In the genomic region with DNA sequence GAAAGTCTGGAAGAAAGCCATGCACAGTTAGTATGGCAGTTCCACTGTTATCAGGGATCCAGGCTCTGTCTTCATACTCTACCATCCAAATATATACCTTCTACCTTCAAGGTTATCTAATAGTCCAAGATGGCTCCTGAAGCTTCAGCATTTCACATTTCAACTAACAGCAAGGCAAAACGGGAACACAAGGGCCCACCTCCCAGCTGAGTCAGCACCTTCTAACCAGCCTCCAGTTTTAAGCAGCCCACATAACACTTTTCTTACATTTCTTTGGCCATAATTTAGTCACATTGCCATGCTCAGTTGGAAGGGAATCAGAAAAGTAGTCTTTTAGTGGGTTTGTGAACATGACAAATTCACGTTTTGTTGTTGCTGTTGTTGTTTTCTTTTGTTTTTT, we compare ENCODE assay signal across 30 cellular contexts.
"Had no signal": no experiment of that assay in that cellular context is flagged by ENCODE, and none has a peak within 500 bp of the region (broad histone marks: within the 10 kb centered on the region; RNA-seq: fewer than 3 reads in every experiment).

No MANE protein-coding gene starts in this region.

- H3K9me3 ChIP-seq: esophagus muscularis mucosa, gastroesophageal sphincter, heart right ventricle had no signal

- H3K4me3 ChIP-seq: coronary artery, esophagus muscularis mucosa, gastroesophageal sphincter, heart right ventricle had no signal

- DNase-seq: activated B cell treated with CpG ODN at 0.5 μM for 24 hours; activated CD4-positive, alpha-beta T cell treated with anti-CD3 and anti-CD28 coated beads for 48 hours; activated CD4-positive, alpha-beta T cell treated with anti-CD3 and anti-CD28 coated beads, Interleukin-2, amount 50 U/mL, for 1 hour; activated CD4-positive, alpha-beta T cell treated with anti-CD3 and anti-CD28 coated beads, Interleukin-2, amount 50 U/mL, for 48 hours; activated CD8-positive, alpha-beta memory T cell treated with anti-CD3 and anti-CD28 coated beads for 24 hours; activated CD8-positive, alpha-beta T cell treated with anti-CD3 and anti-CD28 coated beads for 36 hours; activated effector memory CD4-positive, alpha-beta T cell treated with Interleukin-2 at 50 U/mL for 16 hours; activated gamma-delta T cell treated with Interleukin-2 at 50 U/mL for 16 hours; activated naive CD4-positive, alpha-beta T cell treated with anti-CD3 and anti-CD28 coated beads, Interleukin-2, amount 50 U/mL, for 16 hours; activated naive CD4-positive, alpha-beta T cell treated with Interleukin-2 at 50 U/mL for 16 hours; activated T-cell treated with anti-CD3 and anti-CD28 coated beads, Interleukin-2, amount 50 U/mL, for 4 hours; amniotic stem cell; anterior cingulate cortex; brain microvascular endothelial cell; dermis blood vessel endothelial cell; effector CD4-positive, alpha-beta T cell; effector memory CD8-positive, alpha-beta T cell; erythroblast; foreskin melanocyte; heart right ventricle; T-helper 2 cell; WERI-Rb-1 had no signal

- H3K4me1 ChIP-seq: esophagus muscularis mucosa, gastroesophageal sphincter, heart right ventricle had no signal

- ATAC-seq: activated CD4-positive, CD25-positive, alpha-beta regulatory T cell treated with anti-CD3 and anti-CD28 coated beads, Interleukin-2, amount 50 U/mL, for 24 hours; activated CD8-positive, alpha-beta T cell treated with anti-CD3 and anti-CD28 coated beads for 36 hours; activated T-cell treated with anti-CD3 and anti-CD28 coated beads, Interleukin-2, amount 50 U/mL, for 4 hours; activated T-helper 17 cell treated with anti-CD3 and anti-CD28 coated beads, Interleukin-2, amount 50 U/mL, for 72 hours; effector memory CD8-positive, alpha-beta T cell; gastroesophageal sphincter; heart right ventricle had no signal

- FAIRE-seq: astrocyte, bronchial epithelial cell, TTC549 had no signal

- H3K27me3 ChIP-seq: brain microvascular endothelial cell, esophagus muscularis mucosa had no signal

- H3K36me3 ChIP-seq: brain microvascular endothelial cell, esophagus muscularis mucosa, gastroesophageal sphincter, heart right ventricle, WERI-Rb-1 had no signal

- H3K27ac ChIP-seq: brain microvascular endothelial cell, coronary artery, esophagus muscularis mucosa, gastroesophageal sphincter, heart right ventricle, WERI-Rb-1 had no signal
